In genomic region chr1:112689842-112690237, GRCh38 we compare ENCODE assay signal across 15 cellular contexts. TPM values are rescaled to one million over a fixed set of nuclear protein-coding genes. Genes with fewer than 3 reads are reported as not detected.
DNase-seq lines count a peak whose midpoint lies in the region; ATAC-seq and TF ChIP-seq lines count a peak whose summit lies in the region.
"Had no signal": no experiment of that assay in that cellular context is flagged by ENCODE, and none has a peak within 500 bp of the region (broad histone marks: within the 10 kb centered on the region; RNA-seq: fewer than 3 reads in every experiment).

No MANE protein-coding gene starts in this region.

- H2AFZ ChIP-seq in HCT116 (ENCODE audit: low read depth, low read length, poor library complexity, severe bottlenecking): no peak overlapping the region

- H3K79me2 ChIP-seq in HCT116 (ENCODE audit: insufficient read depth, low read length): 0 out of 2 replicates have a peak, but pooled peaks cover 7% of the 10 kb centered on the region

- RAD21 ChIA-PET in HCT116 (lab: Charles Lee; ENCODE audit: low non-redundant PET in 1 of 2, low total read pairs in 2 of 2, uncharacterized antibody in 2 of 2, unreplicated experiment in 2 of 2): no interaction called here

- H3K27me3 ChIP-seq in left ventricle myocardium inferior (ENCODE audit: low read depth): no peaks in the 10 kb centered on the region
- H3K27me3 ChIP-seq in HCT116 (ENCODE audit: insufficient read depth, low read length): no peaks in the 10 kb centered on the region
- H3K27me3 ChIP-seq: BLaER1 had no signal

- H3K4me1 ChIP-seq in left ventricle myocardium inferior (peaks cover 16% of the 10 kb centered on the region), HCT116 (ENCODE audit: control insufficient read depth in 1 of 2, insufficient read depth in 2 of 2, low read length in 2 of 2) (no peaks in the 10 kb centered on the region; a peak in 1 of 4 replicates)

- CTCF ChIA-PET in HCT116 (lab: Charles Lee): no interaction called here

- BruUV-seq in HCT116 (replicated peaks; lab: Mats Ljungman, UMichigan): TSS peak; percentile 36

- H3K9me2 ChIP-seq in HCT116 (ENCODE audit: insufficient read depth): no peaks in the 10 kb centered on the region

- ATAC-seq in Right ventricle myocardium inferior: no peak
- no peak for ATAC-seq in HCT116
- no peak for ATAC-seq in HG02870 (IDR thresholded peaks at IDR 0.05; ENCODE audit: unreplicated experiment)

- DNase-seq in left ventricle myocardium inferior: no peak
- DNase-seq in Right ventricle myocardium inferior (ENCODE audit: missing footprints): no peak
- no peak for DNase-seq in HCT116 (ENCODE audit: low read depth, low spot score)
- peak; percentile 78 for DNase-seq in posterior vena cava (ENCODE audit: low spot score)
- no peak for DNase-seq in NAMALWA (ENCODE audit: low spot score)
- no peak for DNase-seq in SIG-M5 treated with dmso at 0.1 percent for 504 hours (lab: John Stamatoyannopoulos, UW; ENCODE audit: unreplicated experiment)
- DNase-seq: 8988T; AML-193; CD4-positive, CD25-positive, alpha-beta regulatory T cell; DMS53; GF-D8 had no signal

- H3K27ac ChIP-seq in left ventricle myocardium inferior (replicated peaks) (peak overlapping the region; percentile 60), HCT116 (ENCODE audit: low read depth, low read length) (no peak overlapping the region)
- H3K27ac ChIP-seq: BLaER1, HL-60 had no signal

- no peak overlapping the region for H3K9ac ChIP-seq in HCT116 (ENCODE audit: low read length)
- H3K9ac ChIP-seq: BLaER1 had no signal

- no peak for TF ChIP-seq POLR2A in HCT116 (IDR thresholded peaks at IDR 0.05; ENCODE audit: borderline replicate concordance, extremely low read depth, insufficient read depth, insufficient read length)

- no peaks in the 10 kb centered on the region for H4K20me1 ChIP-seq in HCT116 (ENCODE audit: insufficient read depth)

- intact Hi-C loops in left ventricle myocardium inferior (cut with micrococcal nuclease) (no loop called here), Right ventricle myocardium inferior (cut with DNase I) (no loop called here), HCT116 (cut with micrococcal nuclease) (no loop called here), posterior vena cava (cut with DNase I) (no loop called here)

- TF ChIP-seq RAD21 in HCT116 (IDR thresholded peaks at IDR 0.05; ENCODE audit: low read depth): no peak

- H3K9me3 ChIP-seq in left ventricle myocardium inferior (replicated peaks): no peaks in the 10 kb centered on the region
- H3K9me3 ChIP-seq in HCT116 (ENCODE audit: control insufficient read depth in 1 of 2, insufficient read depth in 1 of 2, low read depth in 1 of 2, low read length in 2 of 2): no peaks in the 10 kb centered on the region
- H3K9me3 ChIP-seq: BLaER1 had no signal

- peaks cover 60% of the 10 kb centered on the region for H3K36me3 ChIP-seq in left ventricle myocardium inferior
- H3K36me3 ChIP-seq in HCT116 (ENCODE audit: control insufficient read depth in 1 of 2, insufficient read depth in 2 of 2, low read length in 2 of 2): peaks cover 13 to 21% of the 10 kb centered on the region in 2 experiments; a peak in 3 of 4 replicates

- H3K4me3 ChIP-seq in left ventricle myocardium inferior (no peak overlapping the region), HCT116 (replicated peaks in 1 of 2; ENCODE audit: low read depth in 1 of 2, low read length in 2 of 2) (no peak overlapping the region)
- H3K4me3 ChIP-seq: BLaER1, K562 had no signal

- H3K4me2 ChIP-seq in HCT116 (ENCODE audit: low read length): no peak overlapping the region
- H3K4me2 ChIP-seq: BLaER1 had no signal

- POLR2A ChIA-PET in HCT116 (lab: Charles Lee): no interaction called here

- TF ChIP-seq CTCF in left ventricle myocardium inferior (IDR thresholded peaks at IDR 0.05; ENCODE audit: borderline replicate concordance) (no peak), HCT116 (IDR thresholded peaks at IDR 0.05 in 2 of 3, conservative IDR thresholded peaks at IDR 0.05 in 1 of 3; ENCODE audit: borderline replicate concordance in 1 of 3, insufficient read depth in 1 of 3, low read depth in 2 of 3, low read length in 2 of 3) (no peak)

TF ChIP-seq in HCT116, 20 proteins besides CTCF, POLR2A, EP300 and RAD21:
- TF ChIP-seq TCF7L2 (IDR thresholded peaks at IDR 0.05; ENCODE audit: borderline replicate concordance, extremely low read depth, insufficient read depth, insufficient read length) (no peak), ZFX (IDR thresholded peaks at IDR 0.05) (no peak), SIN3A (IDR thresholded peaks at IDR 0.05; ENCODE audit: low read depth) (no peak), ATF3 (IDR thresholded peaks at IDR 0.05) (no peak), EZH2 (IDR thresholded peaks at IDR 0.05) (no peak), ELF1 (IDR thresholded peaks at IDR 0.05; ENCODE audit: borderline replicate concordance, low read depth) (no peak), EGR1 (IDR thresholded peaks at IDR 0.05; ENCODE audit: low read depth) (no peak), FOSL1 (IDR thresholded peaks at IDR 0.05; ENCODE audit: low read depth) (no peak), EZH2phosphoT487 (IDR thresholded peaks at IDR 0.05; ENCODE audit: borderline replicate concordance) (no peak), JUND (IDR thresholded peaks at IDR 0.05) (no peak), CEBPB (IDR thresholded peaks at IDR 0.05; ENCODE audit: low read depth) (no peak), REST (IDR thresholded peaks at IDR 0.05; ENCODE audit: low read depth) (no peak), YY1 (IDR thresholded peaks at IDR 0.05; ENCODE audit: extremely low read depth, insufficient replicate concordance, low read depth, low read length) (no peak), SP1 (IDR thresholded peaks at IDR 0.05; ENCODE audit: low read depth) (no peak)
- TF ChIP-seq, protein P1, sequence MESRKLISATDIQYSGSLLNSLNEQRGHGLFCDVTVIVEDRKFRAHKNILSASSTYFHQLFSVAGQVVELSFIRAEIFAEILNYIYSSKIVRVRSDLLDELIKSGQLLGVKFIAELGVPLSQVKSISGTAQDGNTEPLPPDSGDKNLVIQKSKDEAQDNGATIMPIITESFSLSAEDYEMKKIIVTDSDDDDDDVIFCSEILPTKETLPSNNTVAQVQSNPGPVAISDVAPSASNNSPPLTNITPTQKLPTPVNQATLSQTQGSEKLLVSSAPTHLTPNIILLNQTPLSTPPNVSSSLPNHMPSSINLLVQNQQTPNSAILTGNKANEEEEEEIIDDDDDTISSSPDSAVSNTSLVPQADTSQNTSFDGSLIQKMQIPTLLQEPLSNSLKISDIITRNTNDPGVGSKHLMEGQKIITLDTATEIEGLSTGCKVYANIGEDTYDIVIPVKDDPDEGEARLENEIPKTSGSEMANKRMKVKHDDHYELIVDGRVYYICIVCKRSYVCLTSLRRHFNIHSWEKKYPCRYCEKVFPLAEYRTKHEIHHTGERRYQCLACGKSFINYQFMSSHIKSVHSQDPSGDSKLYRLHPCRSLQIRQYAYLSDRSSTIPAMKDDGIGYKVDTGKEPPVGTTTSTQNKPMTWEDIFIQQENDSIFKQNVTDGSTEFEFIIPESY (IDR thresholded peaks at IDR 0.05; ENCODE audit: extremely low read depth, insufficient replicate concordance, low read length): no peak

RNA-seq across cellular contexts. Expression of gene MOV10, which starts 15.4 kb away (rescaled TPM):
- total RNA-seq in left ventricle myocardium inferior: 12.7 TPM
- 16.1 TPM for total RNA-seq in Right ventricle myocardium inferior
- total RNA-seq in HCT116 (2021; ENCODE audit: unreplicated experiment): 109 TPM
- polyA plus RNA-seq in HCT116 (2012): 111 and 121 TPM in 2 replicates
- 10 to 100 TPM; 29.5 to 32.3 TPM for total RNA-seq in posterior vena cava

RNA-seq across cellular contexts. Expression of gene RHOC, which starts 17.1 kb away (rescaled TPM):
- 129 TPM for total RNA-seq in left ventricle myocardium inferior
- total RNA-seq in Right ventricle myocardium inferior: 118 TPM
- 154 TPM for total RNA-seq in HCT116 (2021; ENCODE audit: unreplicated experiment)
- 306 and 377 TPM in 2 replicates for polyA plus RNA-seq in HCT116 (2012)
- total RNA-seq in posterior vena cava: 100 to 1,000 TPM; 297 to 387 TPM

RNA-seq across cellular contexts. Expression of gene PPM1J, which starts 25.3 kb away (rescaled TPM):
- total RNA-seq in left ventricle myocardium inferior (5.4 TPM), Right ventricle myocardium inferior (5.3 TPM), HCT116 (2021; ENCODE audit: unreplicated experiment) (7.5 TPM), posterior vena cava (1 to 10 TPM; 2.1 to 3.0 TPM)
- polyA plus RNA-seq in HCT116 (2012): 8.6 and 9.0 TPM in 2 replicates
- total RNA-seq: CD4-positive, CD25-positive, alpha-beta regulatory T cell had no signal
- polyA plus RNA-seq: CD4-positive, CD25-positive, alpha-beta regulatory T cell had no signal
